In the genomic region with DNA sequence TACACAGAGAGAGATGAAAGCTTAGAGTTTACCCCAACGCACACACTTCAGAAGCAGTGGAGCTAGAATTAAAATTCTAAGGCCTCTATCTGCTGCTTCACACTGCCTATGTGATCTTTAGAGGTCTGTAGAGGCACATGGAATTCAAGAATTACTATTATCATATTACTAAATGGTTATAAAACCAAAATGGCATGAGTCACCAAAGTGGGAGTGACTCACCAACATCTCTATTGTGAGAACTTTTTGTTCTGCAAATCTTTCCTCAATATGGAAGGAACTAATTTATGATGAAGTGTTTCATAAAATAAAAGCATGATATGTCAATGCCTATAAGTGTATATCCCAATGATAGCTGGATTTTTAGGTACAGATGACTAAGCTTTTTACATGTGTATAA, we compare ENCODE assay signal across 17 cellular contexts. TPM values are rescaled to one million over a fixed set of nuclear protein-coding genes. Genes with fewer than 3 reads are reported as not detected.
DNase-seq lines count a peak whose midpoint lies in the region; ATAC-seq lines count a peak whose summit lies in the region.
"Had no signal": no experiment of that assay in that cellular context is flagged by ENCODE, and none has a peak within 500 bp of the region (broad histone marks: within the 10 kb centered on the region; RNA-seq: fewer than 3 reads in every experiment).

No MANE protein-coding gene starts in this region.

- no peaks in the 10 kb centered on the region for H3K27me3 ChIP-seq in skeletal muscle satellite cell (ENCODE audit: control insufficient read depth, insufficient read depth, low read length)
- H3K27me3 ChIP-seq: sigmoid colon had no signal

- no peak overlapping the region for H3K4me3 Mint-ChIP-seq in activated T-cell treated with anti-CD3 and anti-CD28 coated beads, Interleukin-2, amount 50 U/mL, for 4 hours
- H3K4me3 Mint-ChIP-seq: activated T-cell treated with anti-CD3 and anti-CD28 coated beads, Interleukin-2, amount 50 U/mL, for 24 hours; GM23338 had no signal

- peak overlapping the region; percentile 54 for H3K9ac ChIP-seq in skeletal muscle satellite cell (ENCODE audit: low read depth, low read length)

- no peak overlapping the region for H3K4me3 ChIP-seq in skeletal muscle satellite cell (ENCODE audit: low read length)
- H3K4me3 ChIP-seq: GM12878, GM23338, sigmoid colon had no signal

- DNase-seq in activated T-cell treated with anti-CD3 and anti-CD28 coated beads, Interleukin-2, amount 50 U/mL, for 4 hours, result no peak
- no peak for DNase-seq in activated T-cell treated with anti-CD3 and anti-CD28 coated beads, Interleukin-2, amount 50 U/mL, for 48 hours
- DNase-seq in NCI-H226 (peak; percentile 80), dermis blood vessel endothelial cell (peak; percentile 62), NCI-H446 treated with DMSO at 0.1 percent for 48 hours (lab: John Stamatoyannopoulos, UW) (no peak)
- DNase-seq: activated T-cell treated with anti-CD3 and anti-CD28 coated beads, Interleukin-2, amount 50 U/mL, for 24 hours; C1 segment of cervical spinal cord; NCI-H2081 treated with DMSO at 0.1 percent for 48 hours; sigmoid colon; stimulated activated naive CD4-positive, alpha-beta T cell treated with Interleukin-2 at 50 U/mL for 16 hours; T-helper 1 cell had no signal

- H3K9me3 Mint-ChIP-seq in activated T-cell treated with anti-CD3 and anti-CD28 coated beads, Interleukin-2, amount 50 U/mL, for 4 hours, result no peaks in the 10 kb centered on the region
- H3K9me3 Mint-ChIP-seq: activated T-cell treated with anti-CD3 and anti-CD28 coated beads, Interleukin-2, amount 50 U/mL, for 24 hours; GM23338 had no signal

- H3K27me3 Mint-ChIP-seq in activated T-cell treated with anti-CD3 and anti-CD28 coated beads, Interleukin-2, amount 50 U/mL, for 4 hours (ENCODE audit: low read depth), result no peaks in the 10 kb centered on the region
- H3K27me3 Mint-ChIP-seq: activated T-cell treated with anti-CD3 and anti-CD28 coated beads, Interleukin-2, amount 50 U/mL, for 24 hours had no signal

- H3K36me3 Mint-ChIP-seq in activated T-cell treated with anti-CD3 and anti-CD28 coated beads, Interleukin-2, amount 50 U/mL, for 4 hours (ENCODE audit: insufficient read depth), result no peaks in the 10 kb centered on the region

- H3K36me3 ChIP-seq in skeletal muscle satellite cell (ENCODE audit: insufficient read depth, low read length), result no peaks in the 10 kb centered on the region
- H3K36me3 ChIP-seq: sigmoid colon had no signal

- peak overlapping the region; percentile 58 for H3K4me2 ChIP-seq in skeletal muscle satellite cell (ENCODE audit: low read length)
- H3K4me2 ChIP-seq: GM23338 had no signal

- H3K4me1 Mint-ChIP-seq in activated T-cell treated with anti-CD3 and anti-CD28 coated beads, Interleukin-2, amount 50 U/mL, for 4 hours (ENCODE audit: low read depth), result peaks cover 5% of the 10 kb centered on the region
- H3K4me1 Mint-ChIP-seq: GM23338 had no signal

- H3K9me3 ChIP-seq in skeletal muscle satellite cell (replicated peaks; ENCODE audit: low read length), result no peaks in the 10 kb centered on the region
- H3K9me3 ChIP-seq: sigmoid colon had no signal

- ATAC-seq in activated T-cell treated with anti-CD3 and anti-CD28 coated beads, Interleukin-2, amount 50 U/mL, for 4 hours, result peak; percentile 73 to 78
- ATAC-seq in GM19455 (IDR thresholded peaks at IDR 0.05; ENCODE audit: unreplicated experiment) (no peak), HG03469 (IDR thresholded peaks at IDR 0.05; ENCODE audit: unreplicated experiment) (no peak)
- ATAC-seq: GM23338 had no signal

- peaks cover 31% of the 10 kb centered on the region for H3K4me1 ChIP-seq in skeletal muscle satellite cell (ENCODE audit: control insufficient read depth, insufficient read depth, low read length)
- H3K4me1 ChIP-seq: sigmoid colon had no signal

RNA-seq across cellular contexts. Expression of a gene that starts 28.5 kb away (rescaled TPM):
- not detected for total RNA-seq in activated T-cell treated with anti-CD3 and anti-CD28 coated beads, Interleukin-2, amount 50 U/mL, for 4 hours
- not detected in 2 replicates for total RNA-seq in dermis blood vessel endothelial cell
- not detected in 2 replicates for total RNA-seq in skeletal muscle satellite cell (2012; rRNA removed)
- total RNA-seq: GM12878, GM23338, liver, sigmoid colon had no signal

Comparison
In these comparisons a context has a peak if more than half of its experiments do, and no peak if none do; other contexts are left out.
1. ATAC-seq: peak in activated T-cell treated with anti-CD3 and anti-CD28 coated beads, Interleukin-2, amount 50 U/mL, for 4 hours (2 of 2); none in GM19455 (single experiment) and HG03469 (single experiment).
2. DNase-seq: peak in NCI-H226 (single experiment) and dermis blood vessel endothelial cell (single experiment); none in activated T-cell treated with anti-CD3 and anti-CD28 coated beads, Interleukin-2, amount 50 U/mL, for 4 hours (single experiment), activated T-cell treated with anti-CD3 and anti-CD28 coated beads, Interleukin-2, amount 50 U/mL, for 48 hours (0 of 2) and NCI-H446 treated with DMSO at 0.1 percent for 48 hours (single experiment).